In the genomic region with DNA sequence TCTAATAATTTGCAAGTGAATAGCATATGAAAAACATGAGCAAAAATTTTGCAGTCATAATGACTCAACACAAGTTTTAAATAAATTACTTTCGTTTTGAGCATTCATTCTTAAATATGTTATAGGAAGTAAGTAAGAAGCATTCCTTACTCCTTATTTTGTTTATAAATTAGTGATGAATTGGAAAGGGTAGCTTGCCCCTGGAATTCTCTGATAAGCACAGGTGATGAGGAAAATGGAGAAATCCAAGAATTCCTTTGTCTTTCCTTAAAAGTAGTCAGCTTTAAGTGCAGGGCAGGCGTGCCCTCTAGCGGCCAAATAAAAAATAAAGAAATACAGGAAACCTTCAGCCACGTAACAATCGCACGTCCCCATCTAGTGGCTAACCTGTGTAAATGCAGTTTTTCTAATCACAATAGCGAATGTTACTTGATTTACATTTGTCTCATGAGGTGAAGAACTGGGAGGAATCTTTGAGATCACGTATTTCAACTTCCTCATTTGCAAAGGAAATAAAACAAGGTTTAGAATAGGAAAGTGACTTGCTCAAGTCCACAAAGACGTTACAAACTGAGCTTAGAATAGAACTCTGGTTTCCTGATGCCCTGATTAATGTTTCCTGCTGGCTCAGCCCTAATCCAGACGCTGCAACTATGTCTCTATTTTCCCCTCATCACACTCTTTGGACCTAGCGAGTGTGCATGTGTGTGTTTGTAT, we compare ENCODE assay signal across 8 cellular contexts. TPM values are rescaled to one million over a fixed set of nuclear protein-coding genes. Genes with fewer than 3 reads are reported as not detected.
A peak's percentile ranks its signal among the peaks of the same experiment; 100 is the strongest.
DNase-seq lines count a peak whose midpoint lies in the region; ATAC-seq and TF ChIP-seq lines count a peak whose summit lies in the region.

No MANE protein-coding gene starts in this region.

- no peak overlapping the region for H3K27ac ChIP-seq in gastrocnemius medialis

- DNase-seq in GM04504 (ENCODE audit: low read depth) (peak; percentile 28), HAP-1 (ENCODE audit: low spot score in 2 of 2) (peak; percentile 46 to 70), NAMALWA (ENCODE audit: low spot score) (peak; percentile 93), left cardiac atrium (peak; percentile 31), gastrocnemius medialis (peak in 1 of 2 donors; percentile 49), SHP77 (lab: John Stamatoyannopoulos, UW) (no peak), NCI-H128 (lab: John Stamatoyannopoulos, UW; ENCODE audit: unreplicated experiment) (no peak)
- DNase-seq in activated naive CD4-positive, alpha-beta T cell treated with anti-CD3 and anti-CD28 coated beads, Interleukin-2, amount 50 U/mL, for 72 hours (ENCODE audit: low spot score in 2 of 2), result peak in 1 of 2 donors; percentile 75

- H3K9me3 ChIP-seq in HAP-1, result peaks cover 4% of the 10 kb centered on the region; the same call in 1 of the 2 replicates
- no peaks in the 10 kb centered on the region for H3K9me3 ChIP-seq in gastrocnemius medialis

- no peaks in the 10 kb centered on the region; the same call in 1 of the 2 replicates for H3K27me3 ChIP-seq in HAP-1 (ENCODE audit: low read depth)
- no peaks in the 10 kb centered on the region for H3K27me3 ChIP-seq in gastrocnemius medialis

- intact Hi-C loops in left cardiac atrium (cut with DNase I), result no loop called here
- intact Hi-C loops in gastrocnemius medialis (cut with DNase I; ENCODE audit: low total_unique reads), result no loop called here

- in situ Hi-C loops in HAP-1 (cut with MboI; ENCODE audit: low sequenced_read_pairs) (no loop called here), gastrocnemius medialis (cut with MboI; ENCODE audit: low sequenced_read_pairs in 4 of 4) (no loop called here)

- TF ChIP-seq POLR2A in gastrocnemius medialis (IDR thresholded peaks at IDR 0.05), result no peak

- H3K36me3 ChIP-seq in HAP-1 (replicated peaks) (no peaks in the 10 kb centered on the region), gastrocnemius medialis (no peaks in the 10 kb centered on the region)

- H3K36me3 Mint-ChIP-seq in activated naive CD4-positive, alpha-beta T cell treated with anti-CD3 and anti-CD28 coated beads, Interleukin-2, amount 50 U/mL, for 72 hours, result no peaks in the 10 kb centered on the region

- TF ChIP-seq CTCF in gastrocnemius medialis (IDR thresholded peaks at IDR 0.05 in 4 of 5, conservative IDR thresholded peaks at IDR 0.05 in 1 of 5), result peak; percentile 55 to 93 (median 71)

- peak; percentile 85 to 89 for ATAC-seq in activated naive CD4-positive, alpha-beta T cell treated with anti-CD3 and anti-CD28 coated beads, Interleukin-2, amount 50 U/mL, for 72 hours
- ATAC-seq in left cardiac atrium, result peak; percentile 76 to 83
- peak; percentile 74 to 90 for ATAC-seq in gastrocnemius medialis

- H3K9me3 Mint-ChIP-seq in activated naive CD4-positive, alpha-beta T cell treated with anti-CD3 and anti-CD28 coated beads, Interleukin-2, amount 50 U/mL, for 72 hours, result no peaks in the 10 kb centered on the region

- H3K4me3 ChIP-seq in HAP-1 (no peak overlapping the region), gastrocnemius medialis (peak overlapping the region in 3 of 4 donors; percentile 20 to 44 (median 38))

- peak overlapping the region in 1 of 2 donors; percentile 84 for H3K27ac Mint-ChIP-seq in activated naive CD4-positive, alpha-beta T cell treated with anti-CD3 and anti-CD28 coated beads, Interleukin-2, amount 50 U/mL, for 72 hours

- H3K4me1 ChIP-seq in HAP-1 (no peaks in the 10 kb centered on the region), gastrocnemius medialis (no peaks in the 10 kb centered on the region)

RNA-seq across cellular contexts. Expression of a gene that starts 47.2 kb away (rescaled TPM):
- total RNA-seq in activated naive CD4-positive, alpha-beta T cell treated with anti-CD3 and anti-CD28 coated beads, Interleukin-2, amount 50 U/mL, for 72 hours, result 10 to 100 TPM; 38.8 to 47.7 TPM
- total RNA-seq in left cardiac atrium (10 to 100 TPM; 28.2 to 28.9 TPM), gastrocnemius medialis (10 to 100 TPM; 16.1 to 48.2 (median 34.0) TPM)

Comparison
In these comparisons a context has a peak if more than half of its experiments do, and no peak if none do; other contexts are left out.
1. DNase-seq: peak in GM04504 (single experiment), HAP-1 (2 of 2), NAMALWA (single experiment) and left cardiac atrium (single experiment); none in SHP77 (0 of 2) and NCI-H128 (single experiment).
2. Peak in every context shown above with its lines, with median percentiles within 50 percentile points of each other: ATAC-seq.